In genomic region chr1:20616468-20617156, GRCh38 we compare ENCODE assay signal across 16 cellular contexts. TPM values are rescaled to one million over a fixed set of nuclear protein-coding genes. Genes with fewer than 3 reads are reported as not detected.
DNase-seq lines count a peak whose midpoint lies in the region; ATAC-seq and TF ChIP-seq lines count a peak whose summit lies in the region.
"Had no signal": no experiment of that assay in that cellular context is flagged by ENCODE, and none has a peak within 500 bp of the region (broad histone marks: within the 10 kb centered on the region; RNA-seq: fewer than 3 reads in every experiment).

No MANE protein-coding gene starts in this region.

- H2BK120ac ChIP-seq in trophoblast cell (ENCODE audit: insufficient read depth, low read length, poor library complexity) = no peak overlapping the region

- no peaks in the 10 kb centered on the region for H3K9me2 ChIP-seq in OCI-LY7 (ENCODE audit: insufficient read depth, low read length)

- no peak overlapping the region for H3K4ac ChIP-seq in trophoblast cell (ENCODE audit: low read depth, low read length)

- H3K9ac ChIP-seq in trophoblast cell (ENCODE audit: low read length) = no peak overlapping the region

- H3K4me3 ChIP-seq in OCI-LY7 (ENCODE audit: low read depth, low read length, poor library complexity, severe bottlenecking) (no peak overlapping the region), fibroblast of villous mesenchyme (ENCODE audit: low read depth, low read length) (no peak overlapping the region), trophoblast cell (ENCODE audit: low read depth, low read length) (no peak overlapping the region)

- no peaks in the 10 kb centered on the region for H3K27me3 ChIP-seq in trophoblast cell (ENCODE audit: insufficient read depth, low read length)
- H3K27me3 ChIP-seq: gastrocnemius medialis had no signal

- H3K27ac ChIP-seq in OCI-LY7 (ENCODE audit: low read depth, low read length, poor library complexity, severe bottlenecking) = no peak overlapping the region
- H3K27ac ChIP-seq in trophoblast cell (ENCODE audit: low read depth, low read length) = no peak overlapping the region

- no peak overlapping the region for H4K91ac ChIP-seq in trophoblast cell (ENCODE audit: low read depth, low read length)

- CTCF ChIA-PET in OCI-LY7 (lab: Charles Lee; ENCODE audit: unreplicated experiment) = no interaction called here

- TF ChIP-seq CTCF in GM10266 (IDR thresholded peaks at IDR 0.05; ENCODE audit: control insufficient read depth, insufficient read depth, low read depth, missing control alignments) = no peak
- no peak for TF ChIP-seq CTCF in OCI-LY7 (conservative IDR thresholded peaks at IDR 0.05; ENCODE audit: low read length)
- TF ChIP-seq CTCF in fibroblast of villous mesenchyme (IDR thresholded peaks at IDR 0.05; ENCODE audit: insufficient read depth, low read depth, low read length) = no peak

- no peaks in the 10 kb centered on the region for H4K20me1 ChIP-seq in OCI-LY7 (ENCODE audit: insufficient read depth, low read length)

- no peak overlapping the region for H4K8ac ChIP-seq in trophoblast cell (ENCODE audit: low read depth, low read length)

- POLR2A ChIA-PET in OCI-LY7 (lab: Charles Lee) = no interaction called here

- peaks cover 2% of the 10 kb centered on the region for H3K79me1 ChIP-seq in trophoblast cell (ENCODE audit: low read length)

- H2BK5ac ChIP-seq in trophoblast cell (ENCODE audit: low read depth, low read length, poor library complexity) = no peak overlapping the region

- H4K12ac ChIP-seq in trophoblast cell (ENCODE audit: low read depth, low read length) = no peak overlapping the region

- H3K14ac ChIP-seq in trophoblast cell (ENCODE audit: low read length) = no peak overlapping the region

- WGBS in trophoblast cell (ENCODE audit: extremely low coverage, insufficient coverage, insufficient read length) = no CpG with 5 or more reads among the region's 14 CpGs

- no peak overlapping the region for H2AK5ac ChIP-seq in trophoblast cell (ENCODE audit: low read length)

- ATAC-seq in GM18909 (IDR thresholded peaks at IDR 0.05; ENCODE audit: poor library complexity, unreplicated experiment) (no peak), HG02759 (IDR thresholded peaks at IDR 0.05; ENCODE audit: unreplicated experiment) (no peak)
- ATAC-seq: activated CD4-positive, CD25-positive, alpha-beta regulatory T cell treated with anti-CD3 and anti-CD28 coated beads, Interleukin-2, amount 50 U/mL, for 24 hours; gastrocnemius medialis; stimulated activated naive CD8-positive, alpha-beta T cell treated with anti-CD3 and anti-CD28 coated beads, Interleukin-15, Interleukin-2, amounts not matched to agents 100 U/mL and 50 U/mL, for 24 hours had no signal

- no TSS peak for BruUV-seq in OCI-LY7 (replicated peaks; lab: Mats Ljungman, UMichigan)

- H3K4me2 ChIP-seq in OCI-LY7 (ENCODE audit: low read length) = 0 out of 2 replicates have a peak overlapping the region, but pooled peaks have one; percentile 2
- no peak overlapping the region for H3K4me2 ChIP-seq in trophoblast cell (ENCODE audit: low read length)

- H3K36me3 ChIP-seq in OCI-LY7 (ENCODE audit: insufficient read depth, low read length) (no peaks in the 10 kb centered on the region), trophoblast cell (ENCODE audit: control insufficient read depth in 1 of 2, insufficient read depth in 2 of 2, low read length in 2 of 2) (no peaks in the 10 kb centered on the region)
- H3K36me3 ChIP-seq: gastrocnemius medialis had no signal

- H3K9me3 ChIP-seq in OCI-LY7 (ENCODE audit: low read length) = no peaks in the 10 kb centered on the region
- H3K9me3 ChIP-seq in trophoblast cell (ENCODE audit: insufficient read depth, low read depth, low read length) = no peaks in the 10 kb centered on the region
- H3K9me3 ChIP-seq: gastrocnemius medialis had no signal

- DNase-seq in GM10266 (ENCODE audit: extremely low spot score) (peak; percentile 62), OCI-LY7 (ENCODE audit: low spot score) (no peak), fibroblast of villous mesenchyme (ENCODE audit: low read depth) (peak; percentile 40), trophoblast cell (peak; percentile 43 to 72), NOMO-1 (lab: John Stamatoyannopoulos, UW; ENCODE audit: unreplicated experiment in 2 of 2) (no peak), NCI-H2196 (lab: John Stamatoyannopoulos, UW; ENCODE audit: unreplicated experiment) (no peak)
- DNase-seq: activated T-cell treated with anti-CD3 and anti-CD28 coated beads, Interleukin-2, amount 50 U/mL, for 24 hours; gastrocnemius medialis; MV-4-11; naive B cell; NCI-H2171; retina; stimulated activated naive CD8-positive, alpha-beta T cell treated with anti-CD3 and anti-CD28 coated beads, Interleukin-15, Interleukin-2, amounts not matched to agents 100 U/mL and 50 U/mL, for 24 hours had no signal

- intact Hi-C loops in OCI-LY7 (cut with micrococcal nuclease; ENCODE audit: unreplicated experiment) = no loop called here

- H3K79me2 ChIP-seq in OCI-LY7 (ENCODE audit: insufficient read depth, low read depth, low read length) (no peaks in the 10 kb centered on the region), trophoblast cell (ENCODE audit: control insufficient read depth, insufficient read depth, low read length, poor library complexity) (no peaks in the 10 kb centered on the region)

- H3K4me1 ChIP-seq in OCI-LY7 (ENCODE audit: insufficient read depth, low read length, poor library complexity, severe bottlenecking) (peaks cover 4% of the 10 kb centered on the region), trophoblast cell (ENCODE audit: control insufficient read depth in 1 of 2, insufficient read depth in 2 of 2, low read length in 2 of 2) (peaks cover 10 to 11% of the 10 kb centered on the region in 2 experiments)

- H2AFZ ChIP-seq in OCI-LY7 (ENCODE audit: low read length) (no peak overlapping the region), trophoblast cell (ENCODE audit: insufficient read depth, low read length, poor library complexity) (no peak overlapping the region)

- no peak overlapping the region for H3K18ac ChIP-seq in trophoblast cell (ENCODE audit: low read length)

- H2BK12ac ChIP-seq in trophoblast cell (ENCODE audit: low read length) = no peak overlapping the region

- no peak overlapping the region for H3K23ac ChIP-seq in trophoblast cell (ENCODE audit: low read length)

RNA-seq across cellular contexts. Expression of gene PINK1, which starts 16.6 kb away (rescaled TPM):
- 8.2 and 8.9 TPM in 2 replicates for total RNA-seq in OCI-LY7 (2014; rRNA removed; shearing (Covaris generic))
- total RNA-seq in OCI-LY7 (2022) (13.4 and 15.7 TPM in 2 replicates), fibroblast of villous mesenchyme (61.3 and 64.4 TPM in 2 replicates)
- polyA plus RNA-seq in trophoblast cell (2013) = 21.6 and 21.9 TPM in 2 replicates

RNA-seq across cellular contexts. Expression of gene CDA, which starts 27.7 kb away (rescaled TPM):
- not detected in 2 replicates for total RNA-seq in OCI-LY7 (2014; rRNA removed; shearing (Covaris generic))
- total RNA-seq in OCI-LY7 (2022) (not detected in 2 replicates), fibroblast of villous mesenchyme (1.9 and 3.0 TPM in 2 replicates)
- 0.16 and 0.21 TPM in 2 replicates for polyA plus RNA-seq in trophoblast cell (2013)

RNA-seq across cellular contexts. Expression of gene DDOST, which starts 44.6 kb away (rescaled TPM):
- 95.1 and 111 TPM in 2 replicates for total RNA-seq in OCI-LY7 (2014; rRNA removed; shearing (Covaris generic))
- 136 and 148 TPM in 2 replicates for total RNA-seq in OCI-LY7 (2022)
- total RNA-seq in fibroblast of villous mesenchyme = 164 and 203 TPM in 2 replicates
- polyA plus RNA-seq in trophoblast cell (2013) = 241 and 250 TPM in 2 replicates

Comparison
In these comparisons a context has a peak if more than half of its experiments do, and no peak if none do; other contexts are left out.
1. DNase-seq: peak in GM10266 (single experiment), fibroblast of villous mesenchyme (single experiment) and trophoblast cell (2 of 2); none in OCI-LY7 (single experiment), NOMO-1 (0 of 2) and NCI-H2196 (single experiment).